In genomic region chr7:98115746-98116525, GRCh38 we compare ENCODE assay signal across 26 cellular contexts.
"Had no signal": no experiment of that assay in that cellular context is flagged by ENCODE, and none has a peak within 500 bp of the region (broad histone marks: within the 10 kb centered on the region; RNA-seq: fewer than 3 reads in every experiment).

No MANE protein-coding gene starts in this region.

- H3K4me1 ChIP-seq: suprapubic skin had no signal

- H3K9me3 ChIP-seq: gastrocnemius medialis, spleen, suprapubic skin, tibial nerve had no signal

- H3K9me3 Mint-ChIP-seq: memory B cell, neural crest cell had no signal

- H3K27me3 ChIP-seq: dorsolateral prefrontal cortex, gastrocnemius medialis, spleen, suprapubic skin, tibial nerve had no signal

- H3K27ac ChIP-seq: coronary artery, dorsolateral prefrontal cortex, gastrocnemius medialis, suprapubic skin, tibial nerve had no signal

- H3K27me3 Mint-ChIP-seq: activated CD4-positive, alpha-beta T cell treated with anti-CD3 and anti-CD28 coated beads for 36 hours; activated naive CD8-positive, alpha-beta T cell; naive thymus-derived CD4-positive, alpha-beta T cell had no signal

- FAIRE-seq: keratinocyte had no signal

- H3K36me3 ChIP-seq: gastrocnemius medialis, suprapubic skin, tibial nerve had no signal

- H3K27ac Mint-ChIP-seq: activated CD4-positive, alpha-beta T cell treated with anti-CD3 and anti-CD28 coated beads for 36 hours; activated CD8-positive, alpha-beta T cell treated with anti-CD3 and anti-CD28 coated beads, Interleukin-2, amount 10 ng/mL, durations not matched to agents 7 days and 5 days; activated naive CD8-positive, alpha-beta T cell; activated T-cell treated with anti-CD3 and anti-CD28 coated beads, Interleukin-2, amount 50 U/mL, for 72 hours; memory B cell had no signal

- DNase-seq: activated CD4-positive, alpha-beta T cell treated with anti-CD3 and anti-CD28 coated beads for 36 hours; activated CD4-positive, CD25-positive, alpha-beta regulatory T cell; activated CD8-positive, alpha-beta T cell treated with anti-CD3 and anti-CD28 coated beads, Interleukin-2, amount 10 ng/mL, durations not matched to agents 7 days and 5 days; activated naive CD4-positive, alpha-beta T cell; activated T-cell treated with anti-CD3 and anti-CD28 coated beads for 4 hours; activated T-cell treated with anti-CD3 and anti-CD28 coated beads, Interleukin-2, amount 50 U/mL, for 72 hours; anterior cingulate cortex; dorsolateral prefrontal cortex; effector memory CD4-positive, alpha-beta T cell; erythroblast; gastrocnemius medialis; hippocampal formation; left colon; midbrain; naive thymus-derived CD4-positive, alpha-beta T cell; nucleus accumbens; right cardiac atrium; spleen; stimulated activated naive CD4-positive, alpha-beta T cell had no signal

- H3K4me3 ChIP-seq: coronary artery, dorsolateral prefrontal cortex, gastrocnemius medialis, spleen, suprapubic skin, tibial nerve had no signal

- ATAC-seq: activated CD4-positive, alpha-beta T cell treated with anti-CD3 and anti-CD28 coated beads for 36 hours; activated CD8-positive, alpha-beta T cell treated with anti-CD3 and anti-CD28 coated beads, Interleukin-2, amount 10 ng/mL, durations not matched to agents 7 days and 5 days; activated T-cell treated with anti-CD3 and anti-CD28 coated beads, Interleukin-2, amount 50 U/mL, for 72 hours; gastrocnemius medialis; naive thymus-derived CD4-positive, alpha-beta T cell; right cardiac atrium had no signal

- H3K4me3 Mint-ChIP-seq: activated CD4-positive, alpha-beta T cell treated with anti-CD3 and anti-CD28 coated beads for 36 hours; activated CD8-positive, alpha-beta T cell treated with anti-CD3 and anti-CD28 coated beads, Interleukin-2, amount 10 ng/mL, durations not matched to agents 7 days and 5 days; activated naive CD8-positive, alpha-beta T cell; activated T-cell treated with anti-CD3 and anti-CD28 coated beads, Interleukin-2, amount 50 U/mL, for 72 hours; memory B cell; neural crest cell had no signal
